ENCODE assay signal across 34 cellular contexts in genomic region chr5:136981936-136982335, GRCh38.
A peak's percentile ranks its signal among the peaks of the same experiment; 100 is the strongest.
DNase-seq lines count a peak whose midpoint lies in the region; ATAC-seq, FAIRE-seq and TF ChIP-seq lines count a peak whose summit lies in the region.
"Had no signal": no experiment of that assay in that cellular context is flagged by ENCODE, and none has a peak within 500 bp of the region (broad histone marks: within the 10 kb centered on the region; RNA-seq: fewer than 3 reads in every experiment).

No MANE protein-coding gene starts in this region.

- POLR2A ChIA-PET in PC-3 (lab: Charles Lee; ENCODE audit: unreplicated experiment): no interaction called here

- no peaks in the 10 kb centered on the region for H3K9me3 ChIP-seq in PC-3 (ENCODE audit: low read length)
- H3K9me3 ChIP-seq: A549; BE2C; BLaER1; BLaER1 treated with 17β-estradiol and CSF1 and Interleukin-3, amounts not matched to agents 10 nM and 100 nM; Caco-2 had no signal

- no peak overlapping the region for H3K9ac ChIP-seq in PC-3 (ENCODE audit: low read length)
- H3K9ac ChIP-seq: BLaER1; BLaER1 treated with 17β-estradiol and CSF1 and Interleukin-3, amounts not matched to agents 10 nM and 100 nM had no signal

- ATAC-seq in PC-3 (peak; percentile 67), GM18907 (IDR thresholded peaks at IDR 0.05; ENCODE audit: unreplicated experiment) (no peak)
- ATAC-seq: A549; CD8-positive, alpha-beta T cell had no signal

- H3K27ac ChIP-seq in PC-3 (ENCODE audit: low read length): no peak overlapping the region
- H3K27ac ChIP-seq: 22Rv1; A549; BLaER1; BLaER1 treated with 17β-estradiol and CSF1 and Interleukin-3, amounts not matched to agents 10 nM and 100 nM; C4-2B had no signal

- H3K4me3 ChIP-seq in PC-3 (ENCODE audit: low read length): no peak overlapping the region
- no peak overlapping the region for H3K4me3 ChIP-seq in bronchial epithelial cell (ENCODE audit: low read depth, low read length)
- H3K4me3 ChIP-seq: A549; BLaER1; BLaER1 treated with 17β-estradiol and CSF1 and Interleukin-3, amounts not matched to agents 10 nM and 100 nM had no signal

- no peaks in the 10 kb centered on the region for H4K20me1 ChIP-seq in PC-3 (ENCODE audit: low read length)
- H4K20me1 ChIP-seq: BLaER1; BLaER1 treated with 17β-estradiol and CSF1 and Interleukin-3, amounts not matched to agents 10 nM and 100 nM had no signal

- H3K9me2 ChIP-seq in PC-3 (replicated peaks; ENCODE audit: low read length): no peaks in the 10 kb centered on the region

- no peaks in the 10 kb centered on the region for H3F3A ChIP-seq in PC-3 (ENCODE audit: low read length, unreplicated experiment)

- H2AFZ ChIP-seq in PC-3 (ENCODE audit: low read length): no peak overlapping the region

- no peak overlapping the region for H3K4me2 ChIP-seq in PC-3 (ENCODE audit: low read length)
- H3K4me2 ChIP-seq: A549; BLaER1; BLaER1 treated with 17β-estradiol and CSF1 and Interleukin-3, amounts not matched to agents 10 nM and 100 nM had no signal

- peaks cover 10% of the 10 kb centered on the region for H3K4me1 ChIP-seq in PC-3 (ENCODE audit: insufficient read depth, low read length)
- H3K4me1 ChIP-seq: A549, BE2C, BLaER1, Caco-2 had no signal

- TF ChIP-seq CTCF in PC-3 (conservative IDR thresholded peaks at IDR 0.05; ENCODE audit: low read depth, low read length) (no peak), bronchial epithelial cell (IDR thresholded peaks at IDR 0.05; ENCODE audit: insufficient read depth, low read length, severe bottlenecking) (no peak)

- no peaks in the 10 kb centered on the region for H3K79me2 ChIP-seq in PC-3 (ENCODE audit: low read length)

- DNase-seq in DMS53 (lab: John Stamatoyannopoulos, UW): peak; percentile 31
- no peak for DNase-seq in DMS53 treated with DMSO at 0.1 percent for 48 hours (lab: John Stamatoyannopoulos, UW; ENCODE audit: unreplicated experiment)
- peak; percentile 53 for DNase-seq in PC-3
- DNase-seq in bronchial epithelial cell (ENCODE audit: low read depth): peak; percentile 12
- DNase-seq in HPDE6-E6E7 (ENCODE audit: extremely low spot score): no peak
- DNase-seq in cardiac septum (ENCODE audit: low spot score): no peak
- DNase-seq: 8988T; ACHN; AML-193; BE2C; C1 segment of cervical spinal cord; Caco-2; Calu3; CD4-positive, alpha-beta memory T cell; CD4-positive, alpha-beta T cell; CD4-positive, CD25-positive, alpha-beta regulatory T cell; CD8-positive, alpha-beta memory T cell; CD8-positive, alpha-beta T cell; COR-L47; DMS 273 treated with DMSO at 0.1 percent for 48 hours; DMS153; DMS79; DMS79 treated with DMSO at 0.1 percent for 48 hours; DND-41; EL had no signal

- H3K36me3 ChIP-seq in PC-3 (ENCODE audit: low read depth, low read length) (no peaks in the 10 kb centered on the region), bronchial epithelial cell (ENCODE audit: control insufficient read depth, insufficient read depth, low read length) (no peaks in the 10 kb centered on the region)
- H3K36me3 ChIP-seq: BE2C; BLaER1; BLaER1 treated with 17β-estradiol and CSF1 and Interleukin-3, amounts not matched to agents 10 nM and 100 nM had no signal

- CTCF ChIA-PET in PC-3 (lab: Charles Lee): no interaction called here

- no TSS peak for BruUV-seq in PC-3 (replicated peaks; lab: Mats Ljungman, UMichigan)

- H3K27me3 ChIP-seq in PC-3 (ENCODE audit: low read length) (no peaks in the 10 kb centered on the region), bronchial epithelial cell (ENCODE audit: control insufficient read depth, insufficient read depth, low read length) (no peaks in the 10 kb centered on the region)
- H3K27me3 ChIP-seq: BE2C; BLaER1; BLaER1 treated with 17β-estradiol and CSF1 and Interleukin-3, amounts not matched to agents 10 nM and 100 nM had no signal

- intact Hi-C loops in PC-3 (cut with micrococcal nuclease): no loop called here
- intact Hi-C loops in cardiac septum (cut with DNase I): no loop called here

- no peak for FAIRE-seq in bronchial epithelial cell (lab: Jason Lieb, UNC)
- FAIRE-seq in islet of Langerhans (lab: Jason Lieb, UNC): peak; percentile 41
- FAIRE-seq: A204.1, A549, D721Med had no signal

Comparison
In these comparisons a context has a peak if more than half of its experiments do, and no peak if none do; other contexts are left out.
1. DNase-seq: peak in DMS53 (single experiment), PC-3 (single experiment) and bronchial epithelial cell (single experiment); none in DMS53 treated with DMSO at 0.1 percent for 48 hours (single experiment), HPDE6-E6E7 (single experiment) and cardiac septum (single experiment).